In the genomic region with DNA sequence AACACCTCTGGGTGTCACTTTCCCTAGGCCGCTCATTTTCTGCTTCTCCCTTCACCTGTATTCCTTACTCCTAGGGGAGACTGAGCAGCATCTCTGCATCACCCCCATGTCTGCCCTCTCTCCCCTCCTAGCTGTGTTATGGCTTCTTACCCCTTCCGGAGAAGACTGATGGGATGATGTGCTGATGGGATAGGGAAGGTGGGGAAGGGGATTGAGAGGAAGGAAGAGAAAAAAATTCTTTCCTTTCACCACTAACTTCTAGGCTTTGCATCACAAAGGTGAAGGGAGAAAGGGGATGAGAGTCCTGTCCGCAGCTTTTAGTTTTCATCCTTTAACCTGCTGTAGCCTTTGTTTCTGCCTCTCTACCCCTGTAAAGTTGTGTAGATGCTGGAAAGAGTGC, we compare ENCODE assay signal across 25 cellular contexts.
"Had no signal": no experiment of that assay in that cellular context is flagged by ENCODE, and none has a peak within 500 bp of the region (broad histone marks: within the 10 kb centered on the region; RNA-seq: fewer than 3 reads in every experiment).

No MANE protein-coding gene starts in this region.

- H3K27me3 ChIP-seq: adrenal gland, ascending aorta, brain microvascular endothelial cell, esophagus muscularis mucosa, right lobe of liver, vagina had no signal

- DNase-seq: activated B cell treated with CpG ODN at 0.5 μM for 24 hours; activated CD4-positive, alpha-beta T cell treated with anti-CD3 and anti-CD28 coated beads for 36 hours; activated CD4-positive, alpha-beta T cell treated with anti-CD3 and anti-CD28 coated beads, Interleukin-2, amount 50 U/mL, for 48 hours; activated CD8-positive, alpha-beta memory T cell treated with anti-CD3 and anti-CD28 coated beads, Interleukin-2, amount 50 U/mL, for 48 hours; activated naive CD4-positive, alpha-beta T cell; activated T-cell treated with anti-CD3 and anti-CD28 coated beads, Interleukin-2, amount 50 U/mL, for 4 hours; adrenal gland; brain microvascular endothelial cell; caudate nucleus; dermis blood vessel endothelial cell; effector memory CD8-positive, alpha-beta T cell; glutamatergic neuron; hypothalamus; islet precursor cell; left cardiac atrium; posterior cingulate gyrus; right lobe of liver; stimulated activated CD4-positive, alpha-beta T cell treated with anti-CD3 and anti-CD28 coated beads, Interleukin-2, amount 100 ng/mL, for 24 hours; T1000 had no signal

- H3K4me1 ChIP-seq: ascending aorta, vagina had no signal

- H3K4me3 ChIP-seq: adrenal gland, ascending aorta, esophagus muscularis mucosa, right lobe of liver, skin epidermis, thoracic aorta, vagina had no signal

- H3K27ac ChIP-seq: ascending aorta, brain microvascular endothelial cell, esophagus muscularis mucosa, right lobe of liver, skin epidermis, thoracic aorta, vagina had no signal

- H3K36me3 ChIP-seq: brain microvascular endothelial cell, vagina had no signal

- H3K9me3 ChIP-seq: adrenal gland, ascending aorta, esophagus muscularis mucosa, right lobe of liver, thoracic aorta, vagina had no signal

- FAIRE-seq: frontal cortex had no signal
